Comparison of ENCODE assay signal across 19 cellular contexts in genomic region chr1:112026018-112026417, GRCh38. TPM values are rescaled to one million over a fixed set of nuclear protein-coding genes. Genes with fewer than 3 reads are reported as not detected.
"Had no signal": no experiment of that assay in that cellular context is flagged by ENCODE, and none has a peak within 500 bp of the region (broad histone marks: within the 10 kb centered on the region; RNA-seq: fewer than 3 reads in every experiment).

No MANE protein-coding gene starts in this region.

- H3K9me3 ChIP-seq: colonic mucosa, gastroesophageal sphincter, stomach, uterus had no signal

- H3K36me3 ChIP-seq: cardiac muscle cell, colonic mucosa, gastroesophageal sphincter, neural progenitor cell, stomach, uterus had no signal

- DNase-seq: activated CD4-positive, alpha-beta T cell treated with anti-CD3 and anti-CD28 coated beads, Interleukin-2, amount 50 U/mL, for 1 hour; activated T-cell treated with anti-CD3 and anti-CD28 coated beads for 4 hours; colonic mucosa; kidney; retina; stimulated activated CD4-positive, alpha-beta T cell treated with anti-CD3 and anti-CD28 coated beads, Interleukin-4, amount 100 ng/mL, for 4 hours; stomach; uterus had no signal

- H3K4me2 ChIP-seq: neural progenitor cell had no signal

- H3K27me3 ChIP-seq: colonic mucosa, gastroesophageal sphincter, neural progenitor cell, stomach, uterus had no signal

- H3K4me3 Mint-ChIP-seq: activated naive CD4-positive, alpha-beta T cell treated with anti-CD3 and anti-CD28 coated beads, Interleukin-2, amount 50 U/mL, for 24 hours; activated T-helper 17 cell treated with anti-CD3 and anti-CD28 coated beads, Interleukin-2, amount 50 U/mL, for 72 hours; mesothelial cell of epicardium; neural progenitor cell; T-helper 2 cell treated with Interferon-gamma antibody and Interleukin-4, amounts not matched to agents 5 μg/mL and 100 μg/mL, for 36 hours had no signal

- H3K79me2 ChIP-seq: parathyroid adenoma had no signal

- H3K9ac ChIP-seq: neural progenitor cell, parathyroid adenoma had no signal

- H3K27ac ChIP-seq: cardiac muscle cell, colonic mucosa, gastroesophageal sphincter, neural progenitor cell, parathyroid adenoma, skin epidermis, stomach, uterus had no signal

- H3K9me3 Mint-ChIP-seq: activated naive CD4-positive, alpha-beta T cell treated with anti-CD3 and anti-CD28 coated beads, Interleukin-2, amount 50 U/mL, for 24 hours; activated T-helper 17 cell treated with anti-CD3 and anti-CD28 coated beads, Interleukin-2, amount 50 U/mL, for 72 hours; mesothelial cell of epicardium; neural progenitor cell; T-helper 2 cell treated with Interferon-gamma antibody and Interleukin-4, amounts not matched to agents 5 μg/mL and 100 μg/mL, for 36 hours had no signal

- H3K4me3 ChIP-seq: cardiac muscle cell, colonic mucosa, gastroesophageal sphincter, neural progenitor cell, skin epidermis, stomach, uterus had no signal

- H3K27ac Mint-ChIP-seq: activated naive CD4-positive, alpha-beta T cell treated with anti-CD3 and anti-CD28 coated beads, Interleukin-2, amount 50 U/mL, for 24 hours; activated T-helper 17 cell treated with anti-CD3 and anti-CD28 coated beads, Interleukin-2, amount 50 U/mL, for 72 hours; mesothelial cell of epicardium; neural progenitor cell; T-helper 2 cell treated with Interferon-gamma antibody and Interleukin-4, amounts not matched to agents 5 μg/mL and 100 μg/mL, for 36 hours had no signal

- H3K36me3 Mint-ChIP-seq: activated naive CD4-positive, alpha-beta T cell treated with anti-CD3 and anti-CD28 coated beads, Interleukin-2, amount 50 U/mL, for 24 hours; mesothelial cell of epicardium; neural progenitor cell had no signal

- H3K4me1 ChIP-seq: colonic mucosa, parathyroid adenoma, uterus had no signal

- FAIRE-seq: endothelial cell of umbilical vein, kidney had no signal

- H3K4me1 Mint-ChIP-seq: activated naive CD4-positive, alpha-beta T cell treated with anti-CD3 and anti-CD28 coated beads, Interleukin-2, amount 50 U/mL, for 24 hours; activated T-helper 17 cell treated with anti-CD3 and anti-CD28 coated beads, Interleukin-2, amount 50 U/mL, for 72 hours; mesothelial cell of epicardium had no signal

- ATAC-seq: activated T-helper 17 cell treated with anti-CD3 and anti-CD28 coated beads, Interleukin-2, amount 50 U/mL, for 72 hours; gastroesophageal sphincter had no signal

- H2AFZ ChIP-seq: neural progenitor cell, parathyroid adenoma had no signal

RNA-seq across cellular contexts. Expression of gene KCND3, which starts 36.5 kb away (rescaled TPM):
- total RNA-seq: activated CD8-positive, alpha-beta memory T cell treated with anti-CD3 and anti-CD28 coated beads for 36 hours; activated T-helper 17 cell treated with anti-CD3 and anti-CD28 coated beads, Interleukin-2, amount 50 U/mL, for 72 hours; endothelial cell of umbilical vein had no signal
